2 cellular contexts compared by ENCODE assay signal in genomic region chr20:46175127-46175494, GRCh38.
TF ChIP-seq lines count a peak whose summit lies in the region.

No MANE protein-coding gene starts in this region.

TF ChIP-seq in A549, 52 proteins besides CTCF, POLR2A, EP300 and RAD21:
- TF ChIP-seq KDM5A (IDR thresholded peaks at IDR 0.05) (no peak), USF2 (IDR thresholded peaks at IDR 0.05) (no peak), ZFP36 (IDR thresholded peaks at IDR 0.05; ENCODE audit: borderline replicate concordance, partially characterized antibody) (peak; percentile 57), CHD4 (IDR thresholded peaks at IDR 0.05; ENCODE audit: borderline replicate concordance) (peak; percentile 92), KDM1A (IDR thresholded peaks at IDR 0.05; ENCODE audit: low read depth) (peak; percentile 69), RARB (CRISPR knock-in tag; IDR thresholded peaks at IDR 0.05) (no peak)

TF ChIP-seq in H1, 55 proteins besides CTCF, POLR2A, EP300 and RAD21:
- no peak for TF ChIP-seq EZH2 (IDR thresholded peaks at IDR 0.05; ENCODE audit: low read depth, low read length, severe bottlenecking)
- TF ChIP-seq SIN3A (conservative IDR thresholded peaks at IDR 0.05 in 1 of 2, IDR thresholded peaks at IDR 0.05 in 1 of 2; ENCODE audit: low read depth in 1 of 2, low read length in 2 of 2) = no peak
- peak; percentile 97 for TF ChIP-seq KDM1A (IDR thresholded peaks at IDR 0.05; ENCODE audit: borderline replicate concordance, low read length)
- peak in 1 of 2 experiments; percentile 87; a peak in 1 of 4 replicates for TF ChIP-seq HDAC2 (IDR thresholded peaks at IDR 0.05; ENCODE audit: borderline replicate concordance in 1 of 2, low read depth in 2 of 2, low read length in 2 of 2)
- no peak for TF ChIP-seq SIRT6 (IDR thresholded peaks at IDR 0.05; ENCODE audit: low read length)
- TF ChIP-seq, protein P1, sequence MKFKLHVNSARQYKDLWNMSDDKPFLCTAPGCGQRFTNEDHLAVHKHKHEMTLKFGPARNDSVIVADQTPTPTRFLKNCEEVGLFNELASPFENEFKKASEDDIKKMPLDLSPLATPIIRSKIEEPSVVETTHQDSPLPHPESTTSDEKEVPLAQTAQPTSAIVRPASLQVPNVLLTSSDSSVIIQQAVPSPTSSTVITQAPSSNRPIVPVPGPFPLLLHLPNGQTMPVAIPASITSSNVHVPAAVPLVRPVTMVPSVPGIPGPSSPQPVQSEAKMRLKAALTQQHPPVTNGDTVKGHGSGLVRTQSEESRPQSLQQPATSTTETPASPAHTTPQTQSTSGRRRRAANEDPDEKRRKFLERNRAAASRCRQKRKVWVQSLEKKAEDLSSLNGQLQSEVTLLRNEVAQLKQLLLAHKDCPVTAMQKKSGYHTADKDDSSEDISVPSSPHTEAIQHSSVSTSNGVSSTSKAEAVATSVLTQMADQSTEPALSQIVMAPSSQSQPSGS (IDR thresholded peaks at IDR 0.05; ENCODE audit: low read length) = no peak
